ENCODE assay signal across 27 cellular contexts in genomic region chr16:22147853-22148252, GRCh38. TPM values are rescaled to one million over a fixed set of nuclear protein-coding genes. Genes with fewer than 3 reads are reported as not detected.
DNase-seq lines count a peak whose midpoint lies in the region; ATAC-seq, FAIRE-seq and TF ChIP-seq lines count a peak whose summit lies in the region.
"Had no signal": no experiment of that assay in that cellular context is flagged by ENCODE, and none has a peak within 500 bp of the region (broad histone marks: within the 10 kb centered on the region; RNA-seq: fewer than 3 reads in every experiment).

No MANE protein-coding gene starts in this region.

- peaks cover 3 to 66% of the 10 kb centered on the region in 2 experiments; a peak in 4 of 5 replicates for H3K27me3 ChIP-seq in HepG2 (ENCODE audit: control insufficient read depth in 1 of 2, insufficient read depth in 2 of 2, low read length in 2 of 2)
- no peaks in the 10 kb centered on the region for H3K27me3 ChIP-seq in right lobe of liver
- H3K27me3 ChIP-seq in mesenchymal stem cell (ENCODE audit: control insufficient read depth in 1 of 2, insufficient read depth in 1 of 2, low read length in 2 of 2): peaks cover 23 to 51% of the 10 kb centered on the region in 2 experiments
- H3K27me3 ChIP-seq: BLaER1 treated with 17β-estradiol and CSF1 and Interleukin-3, amounts not matched to agents 10 nM and 100 nM had no signal

- TF ChIP-seq RAD21 in HepG2 (CRISPR knock-in tag; IDR thresholded peaks at IDR 0.05): no peak

- H3K4me3 ChIP-seq in HepG2 (replicated peaks in 1 of 3; ENCODE audit: insufficient read depth in 1 of 3, low read depth in 2 of 3, low read length in 3 of 3): no peak overlapping the region
- H3K4me3 ChIP-seq in right lobe of liver: no peak overlapping the region
- no peak overlapping the region for H3K4me3 ChIP-seq in mesenchymal stem cell (ENCODE audit: insufficient read depth in 1 of 2, low read depth in 1 of 2, low read length in 2 of 2)
- H3K4me3 ChIP-seq: A549; BLaER1 treated with 17β-estradiol and CSF1 and Interleukin-3, amounts not matched to agents 10 nM and 100 nM; GM12878 had no signal

- H3K79me2 ChIP-seq in HepG2 (ENCODE audit: insufficient read depth, low read length): no peaks in the 10 kb centered on the region

- intact Hi-C loops in HepG2 (cut with micrococcal nuclease; ENCODE audit: unreplicated experiment): no loop called here
- intact Hi-C loops in right lobe of liver (cut with DNase I): no loop called here

- FAIRE-seq in HepG2 (lab: Jason Lieb, UNC): no peak
- FAIRE-seq: A549, GM12878, GM12892, GM18507 had no signal

- no peak overlapping the region for H3K18ac ChIP-seq in mesenchymal stem cell (ENCODE audit: low read depth in 1 of 2, low read length in 2 of 2)

- no peak overlapping the region for H3K27ac Mint-ChIP-seq in T-cell
- H3K27ac Mint-ChIP-seq: B cell; CD4-positive, alpha-beta T cell; CD8-positive, alpha-beta T cell had no signal

- H2AFZ ChIP-seq in HepG2 (ENCODE audit: low read length) (no peak overlapping the region), mesenchymal stem cell (ENCODE audit: low read depth, low read length) (peak overlapping the region; percentile 49)

- peak; percentile 20; the same call in 2 of the 3 replicates for ATAC-seq in HepG2
- no peak for ATAC-seq in right lobe of liver
- no peak for ATAC-seq in T-cell (replicated peaks in 1 of 4)
- ATAC-seq: A549; CD8-positive, alpha-beta T cell; GM12878 had no signal

- H3K9me3 Mint-ChIP-seq in T-cell: no peaks in the 10 kb centered on the region
- H3K9me3 Mint-ChIP-seq: CD4-positive, alpha-beta T cell; CD8-positive, alpha-beta T cell had no signal

- H3K14ac ChIP-seq in mesenchymal stem cell (ENCODE audit: low read length in 2 of 2): no peak overlapping the region

- BruUV-seq in HepG2 (replicated peaks; lab: Mats Ljungman, UMichigan): no TSS peak

- H3K4ac ChIP-seq in mesenchymal stem cell (ENCODE audit: low read depth in 1 of 2, low read length in 2 of 2): no peak overlapping the region

- no peaks in the 10 kb centered on the region for H3K27me3 Mint-ChIP-seq in T-cell

- H3K27ac ChIP-seq in HepG2 (ENCODE audit: extremely low read length, insufficient read depth, low read length) (no peak overlapping the region), right lobe of liver (no peak overlapping the region), mesenchymal stem cell (ENCODE audit: low read length, poor library complexity, severe bottlenecking) (no peak overlapping the region)
- H3K27ac ChIP-seq: 22Rv1; A549; BLaER1 treated with 17β-estradiol and CSF1 and Interleukin-3, amounts not matched to agents 10 nM and 100 nM; C4-2B had no signal

- H2BK15ac ChIP-seq in mesenchymal stem cell (ENCODE audit: low read depth, poor library complexity, severe bottlenecking): no peak overlapping the region

- H3K9me3 ChIP-seq in HepG2 (ENCODE audit: low read length) (no peaks in the 10 kb centered on the region), right lobe of liver (no peaks in the 10 kb centered on the region), mesenchymal stem cell (ENCODE audit: control insufficient read depth, low read length) (no peaks in the 10 kb centered on the region)
- H3K9me3 ChIP-seq: A549; BLaER1 treated with 17β-estradiol and CSF1 and Interleukin-3, amounts not matched to agents 10 nM and 100 nM had no signal

- H2BK120ac ChIP-seq in mesenchymal stem cell (ENCODE audit: low read depth, low read length): no peak overlapping the region

- TF ChIP-seq EP300 in HepG2 (IDR thresholded peaks at IDR 0.05; ENCODE audit: low read depth in 2 of 2, low read length in 2 of 2) (no peak), HepG2 (CRISPR knock-in tag; IDR thresholded peaks at IDR 0.05; ENCODE audit: borderline replicate concordance) (no peak)

- POLR2A ChIA-PET in HepG2 (lab: Yijun Ruan, JAX) (no interaction called here), T-cell (lab: Charles Lee) (no interaction called here)

- no peak overlapping the region for H3K4me2 ChIP-seq in HepG2 (ENCODE audit: low read depth, low read length)
- no peak overlapping the region for H3K4me2 ChIP-seq in mesenchymal stem cell (ENCODE audit: low read length, poor library complexity, severe bottlenecking)
- H3K4me2 ChIP-seq: A549; BLaER1 treated with 17β-estradiol and CSF1 and Interleukin-3, amounts not matched to agents 10 nM and 100 nM had no signal

- TF ChIP-seq CTCF in HepG2 (CRISPR knock-in tag; IDR thresholded peaks at IDR 0.05) (no peak), right lobe of liver (IDR thresholded peaks at IDR 0.05) (no peak)

- H3K4me1 ChIP-seq in HepG2 (ENCODE audit: insufficient read depth, low read length) (no peaks in the 10 kb centered on the region), right lobe of liver (no peaks in the 10 kb centered on the region), mesenchymal stem cell (ENCODE audit: control insufficient read depth, insufficient read depth, low read depth, low read length) (no peaks in the 10 kb centered on the region)
- H3K4me1 ChIP-seq: A549 had no signal

- in situ Hi-C loops in HepG2 (cut with HindIII; ENCODE audit: extremely low pct_ligation_motif_present, low pct_unique_long_range_greater_than_20kb): no loop called here

- TF ChIP-seq POLR2A in HepG2 (IDR thresholded peaks at IDR 0.05; ENCODE audit: insufficient read depth in 1 of 2, low read depth in 2 of 2, low read length in 2 of 2) (no peak), right lobe of liver (IDR thresholded peaks at IDR 0.05) (no peak)

- H2BK12ac ChIP-seq in mesenchymal stem cell (ENCODE audit: low read length in 2 of 2): no peak overlapping the region

- DNase-seq in HepG2 (ENCODE audit: low spot score) (no peak), right lobe of liver (no peak), mesenchymal stem cell (no peak), T-cell (no peak), HuH-7 (ENCODE audit: low spot score) (no peak)
- DNase-seq: AML-193; CD4-positive, alpha-beta T cell; CD8-positive, alpha-beta T cell; DMS 273 treated with DMSO at 0.1 percent for 48 hours; DMS153; DMS53; DMS79; DND-41; EL; GDM1 had no signal

- H3K9ac ChIP-seq in HepG2 (ENCODE audit: insufficient read depth, low read depth, low read length): no peak overlapping the region
- H3K9ac ChIP-seq in mesenchymal stem cell (ENCODE audit: low read length): no peak overlapping the region
- H3K9ac ChIP-seq: BLaER1 treated with 17β-estradiol and CSF1 and Interleukin-3, amounts not matched to agents 10 nM and 100 nM had no signal

- CTCF ChIA-PET in HepG2 (lab: Yijun Ruan, JAX; ENCODE audit: low intra/inter-chr PET ratio, low total read pairs): no interaction called here
- CTCF ChIA-PET in T-cell (lab: Charles Lee): no interaction called here

- no peak overlapping the region for H4K91ac ChIP-seq in mesenchymal stem cell (ENCODE audit: low read length)

- 15% methylated on average over 9 of the region's 9 CpGs for WGBS in HepG2 (ENCODE audit: low lambda C conversion rate)
- WGBS in right lobe of liver (ENCODE audit: insufficient coverage, low coverage, low lambda C conversion rate, missing lambda C conversion rate): 72% methylated on average over 5 of the region's 9 CpGs
- WGBS in mesenchymal stem cell: 77% methylated on average over 7 of the region's 9 CpGs

- H3K36me3 ChIP-seq in HepG2 (replicated peaks in 1 of 2; ENCODE audit: control insufficient read depth in 1 of 2, insufficient read depth in 2 of 2, low read length in 2 of 2) (no peaks in the 10 kb centered on the region), right lobe of liver (no peaks in the 10 kb centered on the region), mesenchymal stem cell (ENCODE audit: control insufficient read depth in 1 of 2, insufficient read depth in 2 of 2, low read depth in 1 of 2, low read length in 2 of 2) (no peaks in the 10 kb centered on the region)
- H3K36me3 ChIP-seq: BLaER1 treated with 17β-estradiol and CSF1 and Interleukin-3, amounts not matched to agents 10 nM and 100 nM had no signal

- no peak overlapping the region for H3K23ac ChIP-seq in mesenchymal stem cell (ENCODE audit: low read length in 2 of 2)

- no peak overlapping the region for H2BK5ac ChIP-seq in mesenchymal stem cell (ENCODE audit: low read depth, low read length, poor library complexity, severe bottlenecking)

- H4K20me1 ChIP-seq in HepG2 (ENCODE audit: insufficient read depth, low read length): no peaks in the 10 kb centered on the region
- H4K20me1 ChIP-seq: BLaER1 treated with 17β-estradiol and CSF1 and Interleukin-3, amounts not matched to agents 10 nM and 100 nM had no signal

- H3K36me3 Mint-ChIP-seq in T-cell: no peaks in the 10 kb centered on the region
- H3K36me3 Mint-ChIP-seq: CD8-positive, alpha-beta T cell had no signal

- no peak overlapping the region for H4K8ac ChIP-seq in mesenchymal stem cell (ENCODE audit: low read length)

- H3K79me1 ChIP-seq in mesenchymal stem cell (replicated peaks; ENCODE audit: low read length, poor library complexity, severe bottlenecking): no peaks in the 10 kb centered on the region

- H3K4me1 Mint-ChIP-seq in T-cell: no peaks in the 10 kb centered on the region
- H3K4me1 Mint-ChIP-seq: B cell had no signal

- H3K4me3 Mint-ChIP-seq in T-cell: no peak overlapping the region
- H3K4me3 Mint-ChIP-seq: B cell; CD4-positive, alpha-beta T cell; CD8-positive, alpha-beta T cell had no signal

- H2AK5ac ChIP-seq in mesenchymal stem cell (ENCODE audit: low read length, severe bottlenecking): no peak overlapping the region

RNA-seq across cellular contexts. Expression of gene SDR42E2, which starts 14.5 kb away (rescaled TPM):
- total RNA-seq in HepG2 (2016; rRNA removed; fragmentation: Illumina TruSeq; extraction: Trizol): 0.11 TPM in 1 of 2 replicates, not detected in the other
- total RNA-seq in HepG2 (2016; cell fraction: cytosol; rRNA removed; fragmentation: Illumina TruSeq; extraction: Trizol; ENCODE audit: low read depth): 0.44 and 0.71 TPM in 2 replicates
- total RNA-seq in HepG2 (2016; cell fraction: insoluble cytoplasmic fraction; rRNA removed; fragmentation: Illumina TruSeq; extraction: Trizol): 0.13 TPM in 1 of 2 replicates, not detected in the other
- 0.17 and 0.28 TPM in 2 replicates for total RNA-seq in HepG2 (2016; cell fraction: membrane; rRNA removed; fragmentation: Illumina TruSeq; extraction: Trizol)
- 0.37 and 0.60 TPM in 2 replicates for total RNA-seq in HepG2 (2016; cell fraction: nucleus; rRNA removed; fragmentation: Illumina TruSeq; extraction: Trizol)
- polyA plus RNA-seq in HepG2 (2011; rRNA removed): 0.05 TPM in 1 of 2 replicates, not detected in the other
- not detected in 2 replicates for polyA plus RNA-seq in HepG2 (2011; cell fraction: cytosol; rRNA removed)
- polyA plus RNA-seq in HepG2 (2011; cell fraction: nucleus; rRNA removed): 0.07 and 0.10 TPM in 2 replicates
- 0.17 and 0.23 TPM in 2 replicates for polyA plus RNA-seq in HepG2 (2012)
- polyA plus RNA-seq in HepG2 (2016; cell fraction: cytosol; fragmentation: Illumina TruSeq; extraction: Trizol; ENCODE audit: low read depth): 0.05 and 0.08 TPM in 2 replicates
- polyA plus RNA-seq in HepG2 (2016; cell fraction: insoluble cytoplasmic fraction; fragmentation: Illumina TruSeq; extraction: Trizol; ENCODE audit: low read depth): not detected in 2 replicates
- polyA plus RNA-seq in HepG2 (2016; cell fraction: membrane; fragmentation: Illumina TruSeq; extraction: Trizol; ENCODE audit: low read depth): 0.07 TPM in 1 of 2 replicates, not detected in the other
- not detected in 2 replicates for polyA plus RNA-seq in HepG2 (2016; cell fraction: nucleus; fragmentation: Illumina TruSeq; extraction: Trizol; ENCODE audit: insufficient read depth, low read depth)
- 0.05 and 0.14 TPM in 2 replicates for polyA minus RNA-seq in HepG2 (2011; rRNA and poly(A)+ RNA removed; ENCODE audit: low replicate concordance)
- polyA minus RNA-seq in HepG2 (2011; cell fraction: cytosol; rRNA and poly(A)+ RNA removed): 0.26 TPM in 1 of 2 replicates, not detected in the other
- 0.50 and 0.77 TPM in 2 replicates for polyA minus RNA-seq in HepG2 (2011; cell fraction: nucleus; rRNA and poly(A)+ RNA removed)
- total RNA-seq in right lobe of liver: not detected
- polyA plus RNA-seq in mesenchymal stem cell (2013, experiment 1 of 2): 0.01 TPM
- polyA plus RNA-seq in mesenchymal stem cell (2013, experiment 2 of 2): 0.01 TPM
- 1 to 10 TPM in 2 of 5 donors, under 1 TPM in 3; 0.28 to 2.9 (median 0.39) TPM for total RNA-seq in T-cell
- total RNA-seq: A172, Daoy, G401, GM12878 had no signal
- polyA plus RNA-seq: A549, BJ had no signal

RNA-seq across cellular contexts. Expression of gene VWA3A, which starts 55.5 kb away (rescaled TPM):
- 0.07 TPM in 1 of 2 replicates, not detected in the other for total RNA-seq in HepG2 (2016; rRNA removed; fragmentation: Illumina TruSeq; extraction: Trizol)
- total RNA-seq in HepG2 (2016; cell fraction: cytosol; rRNA removed; fragmentation: Illumina TruSeq; extraction: Trizol; ENCODE audit: low read depth): not detected in 2 replicates
- not detected in 2 replicates for total RNA-seq in HepG2 (2016; cell fraction: insoluble cytoplasmic fraction; rRNA removed; fragmentation: Illumina TruSeq; extraction: Trizol)
- total RNA-seq in HepG2 (2016; cell fraction: membrane; rRNA removed; fragmentation: Illumina TruSeq; extraction: Trizol): 0.21 TPM in 1 of 2 replicates, not detected in the other
- total RNA-seq in HepG2 (2016; cell fraction: nucleus; rRNA removed; fragmentation: Illumina TruSeq; extraction: Trizol): not detected in 2 replicates
- 0.03 and 0.10 TPM in 2 replicates for polyA plus RNA-seq in HepG2 (2011; rRNA removed)
- 0.04 TPM in 1 of 2 replicates, not detected in the other for polyA plus RNA-seq in HepG2 (2011; cell fraction: cytosol; rRNA removed)
- polyA plus RNA-seq in HepG2 (2011; cell fraction: nucleus; rRNA removed): 0.40 and 0.56 TPM in 2 replicates
- polyA plus RNA-seq in HepG2 (2012): 0.07 and 0.60 TPM in 2 replicates
- not detected in 2 replicates for polyA plus RNA-seq in HepG2 (2016; cell fraction: cytosol; fragmentation: Illumina TruSeq; extraction: Trizol; ENCODE audit: low read depth)
- polyA plus RNA-seq in HepG2 (2016; cell fraction: insoluble cytoplasmic fraction; fragmentation: Illumina TruSeq; extraction: Trizol; ENCODE audit: low read depth): not detected in 2 replicates
- polyA plus RNA-seq in HepG2 (2016; cell fraction: membrane; fragmentation: Illumina TruSeq; extraction: Trizol; ENCODE audit: low read depth): not detected in 2 replicates
- not detected in 2 replicates for polyA plus RNA-seq in HepG2 (2016; cell fraction: nucleus; fragmentation: Illumina TruSeq; extraction: Trizol; ENCODE audit: insufficient read depth, low read depth)
- not detected in 2 replicates for polyA minus RNA-seq in HepG2 (2011; rRNA and poly(A)+ RNA removed; ENCODE audit: low replicate concordance)
- not detected in 2 replicates for polyA minus RNA-seq in HepG2 (2011; cell fraction: cytosol; rRNA and poly(A)+ RNA removed)
- polyA minus RNA-seq in HepG2 (2011; cell fraction: nucleus; rRNA and poly(A)+ RNA removed): 0.13 TPM in 1 of 2 replicates, not detected in the other
- total RNA-seq in right lobe of liver: under 1 TPM in 1 of 6 experiments, not detected in 5; 0.15 TPM
- 0.01 TPM for polyA plus RNA-seq in mesenchymal stem cell (2013, experiment 1 of 2)
- polyA plus RNA-seq in mesenchymal stem cell (2013, experiment 2 of 2): 0.11 TPM
- total RNA-seq in T-cell: under 1 TPM; 0.10 to 0.50 (median 0.32) TPM
- total RNA-seq: A172, Daoy, GM12878 had no signal

RNA-seq across cellular contexts. Expression of gene EEF2K, which starts 58.2 kb away (rescaled TPM):
- total RNA-seq in HepG2 (2016; rRNA removed; fragmentation: Illumina TruSeq; extraction: Trizol): 14.3 and 23.8 TPM in 2 replicates
- total RNA-seq in HepG2 (2016; cell fraction: cytosol; rRNA removed; fragmentation: Illumina TruSeq; extraction: Trizol; ENCODE audit: low read depth): 3.2 and 3.4 TPM in 2 replicates
- total RNA-seq in HepG2 (2016; cell fraction: insoluble cytoplasmic fraction; rRNA removed; fragmentation: Illumina TruSeq; extraction: Trizol): 12.5 and 22.8 TPM in 2 replicates
- 8.3 and 8.6 TPM in 2 replicates for total RNA-seq in HepG2 (2016; cell fraction: membrane; rRNA removed; fragmentation: Illumina TruSeq; extraction: Trizol)
- 20.0 and 25.8 TPM in 2 replicates for total RNA-seq in HepG2 (2016; cell fraction: nucleus; rRNA removed; fragmentation: Illumina TruSeq; extraction: Trizol)
- polyA plus RNA-seq in HepG2 (2011; rRNA removed): 20.0 and 22.0 TPM in 2 replicates
- polyA plus RNA-seq in HepG2 (2011; cell fraction: cytosol; rRNA removed): 7.4 and 8.9 TPM in 2 replicates
- 47.8 and 56.1 TPM in 2 replicates for polyA plus RNA-seq in HepG2 (2011; cell fraction: nucleus; rRNA removed)
- polyA plus RNA-seq in HepG2 (2012): 11.0 and 12.1 TPM in 2 replicates
- 1.1 and 1.2 TPM in 2 replicates for polyA plus RNA-seq in HepG2 (2016; cell fraction: cytosol; fragmentation: Illumina TruSeq; extraction: Trizol; ENCODE audit: low read depth)
- polyA plus RNA-seq in HepG2 (2016; cell fraction: insoluble cytoplasmic fraction; fragmentation: Illumina TruSeq; extraction: Trizol; ENCODE audit: low read depth): 8.7 and 10.9 TPM in 2 replicates
- polyA plus RNA-seq in HepG2 (2016; cell fraction: membrane; fragmentation: Illumina TruSeq; extraction: Trizol; ENCODE audit: low read depth): 2.6 and 3.0 TPM in 2 replicates
- polyA plus RNA-seq in HepG2 (2016; cell fraction: nucleus; fragmentation: Illumina TruSeq; extraction: Trizol; ENCODE audit: insufficient read depth, low read depth): 33.2 and 35.2 TPM in 2 replicates
- polyA minus RNA-seq in HepG2 (2011; rRNA and poly(A)+ RNA removed; ENCODE audit: low replicate concordance): 52.0 and 57.8 TPM in 2 replicates
- polyA minus RNA-seq in HepG2 (2011; cell fraction: cytosol; rRNA and poly(A)+ RNA removed): 14.7 and 15.5 TPM in 2 replicates
- 23.9 and 25.6 TPM in 2 replicates for polyA minus RNA-seq in HepG2 (2011; cell fraction: nucleus; rRNA and poly(A)+ RNA removed)
- total RNA-seq in right lobe of liver: 10 to 100 TPM in 5 of 6 experiments, 1 to 10 TPM in 1; 10.0 to 17.5 (median 11.5) TPM
- polyA plus RNA-seq in mesenchymal stem cell (2013, experiment 1 of 2): 9.4 TPM
- 8.5 TPM for polyA plus RNA-seq in mesenchymal stem cell (2013, experiment 2 of 2)
- 10 to 100 TPM; 15.5 to 21.5 (median 21.0) TPM for total RNA-seq in T-cell
